ENCODE assay signal across 1 cellular context in genomic region chr17:81987161-81987770, GRCh38.
TF ChIP-seq lines count a peak whose summit lies in the region.

No MANE protein-coding gene starts in this region.

TF ChIP-seq in IMR-90, 13 proteins besides CTCF, POLR2A, EP300 and RAD21:
- no peak for TF ChIP-seq SMC3 (IDR thresholded peaks at IDR 0.05; ENCODE audit: low read depth, low read length)
- TF ChIP-seq USF2 (IDR thresholded peaks at IDR 0.05; ENCODE audit: low read depth, low read length), result no peak
